Comparison of ENCODE assay signal across 8 cellular contexts in genomic region chr7:105532709-105533460, GRCh38. TPM values are rescaled to one million over a fixed set of nuclear protein-coding genes. Genes with fewer than 3 reads are reported as not detected.
DNase-seq lines count a peak whose midpoint lies in the region; ATAC-seq and TF ChIP-seq lines count a peak whose summit lies in the region.

No MANE protein-coding gene starts in this region.

- H3K4me3 ChIP-seq in PC-3 (ENCODE audit: low read length) (peak overlapping the region; percentile 91), ovary (peak overlapping the region; percentile 63)

- no peak for DNase-seq in Calu3
- DNase-seq in PC-3 = peak; percentile 12
- no peak for DNase-seq in epithelial cell of prostate (ENCODE audit: low read depth, low spot score)
- DNase-seq in ovary = no peak
- DNase-seq in RPMI8226 = no peak
- DNase-seq in NCI-H446 treated with DMSO at 0.1 percent for 48 hours (lab: John Stamatoyannopoulos, UW) = no peak
- DNase-seq in GM19240 (ENCODE audit: insufficient read length, low spot score) = no peak

- H4K20me1 ChIP-seq in PC-3 (ENCODE audit: low read length) = no peaks in the 10 kb centered on the region

- BruUV-seq in Calu3 (replicated peaks; lab: Mats Ljungman, UMichigan) (TSS peak; percentile 70), PC-3 (replicated peaks; lab: Mats Ljungman, UMichigan) (no TSS peak)

- peak overlapping the region; percentile 76 for H3K27ac Mint-ChIP-seq in Calu3 (ENCODE audit: unreplicated experiment)

- H3K4me2 ChIP-seq in PC-3 (ENCODE audit: low read length) = peak overlapping the region; percentile 86

- H3K36me3 Mint-ChIP-seq in Calu3 (ENCODE audit: insufficient read depth, unreplicated experiment) = peaks cover 19% of the 10 kb centered on the region

- no peak for TF ChIP-seq POLR2A in ovary (IDR thresholded peaks at IDR 0.05)

- 24 to 32% (median 31%) methylated on average over 12 of the region's 12 CpGs for WGBS in ovary, 3 donors

- TF ChIP-seq CTCF in Calu3 (IDR thresholded peaks at IDR 0.05; ENCODE audit: unreplicated experiment) = no peak
- TF ChIP-seq CTCF in PC-3 (conservative IDR thresholded peaks at IDR 0.05; ENCODE audit: low read depth, low read length) = no peak
- TF ChIP-seq CTCF in ovary (IDR thresholded peaks at IDR 0.05) = no peak

- no peaks in the 10 kb centered on the region for H3K27me3 Mint-ChIP-seq in Calu3 (ENCODE audit: unreplicated experiment)

- no peak for ATAC-seq in PC-3
- ATAC-seq in HG03159 (IDR thresholded peaks at IDR 0.05; ENCODE audit: unreplicated experiment) = no peak

- peaks cover 35% of the 10 kb centered on the region for H3K79me2 ChIP-seq in PC-3 (ENCODE audit: low read length)

- peak overlapping the region; percentile 99 for H2AFZ ChIP-seq in PC-3 (ENCODE audit: low read length)

- CTCF ChIA-PET in Calu3 (lab: Charles Lee) = interaction anchor here (0.5 to 1.8 kb wide), 2 partner anchors 56 to 286 kb away, joined by 3 to 7 read pairs; no protein-coding TSS in a partner anchor
- CTCF ChIA-PET in PC-3 (lab: Charles Lee) = no interaction called here

- no peaks in the 10 kb centered on the region for H3K9me3 Mint-ChIP-seq in Calu3 (ENCODE audit: low read depth, unreplicated experiment)

- H3F3A ChIP-seq in PC-3 (ENCODE audit: low read length, unreplicated experiment) = no peaks in the 10 kb centered on the region

- H3K9me2 ChIP-seq in PC-3 (replicated peaks; ENCODE audit: low read length) = no peaks in the 10 kb centered on the region

- H3K9me3 ChIP-seq in PC-3 (ENCODE audit: low read length) (no peaks in the 10 kb centered on the region), ovary (no peaks in the 10 kb centered on the region)

- H3K27ac ChIP-seq in PC-3 (ENCODE audit: low read length) = no peak overlapping the region
- H3K27ac ChIP-seq in epithelial cell of prostate = peak overlapping the region; percentile 60
- H3K27ac ChIP-seq in ovary = peak overlapping the region in 1 of 2 donors; percentile 54

- peaks cover 20% of the 10 kb centered on the region for H3K4me1 Mint-ChIP-seq in Calu3 (ENCODE audit: low read depth, unreplicated experiment)

- POLR2A ChIA-PET in PC-3 (lab: Charles Lee; ENCODE audit: unreplicated experiment) = no interaction called here

- H3K27me3 ChIP-seq in PC-3 (ENCODE audit: low read length) (no peaks in the 10 kb centered on the region), ovary (no peaks in the 10 kb centered on the region)

- intact Hi-C loops in Calu3 (cut with micrococcal nuclease; ENCODE audit: unreplicated experiment) = loop anchor here (5.0 to 10.0 kb wide), 2 partner anchors 54 to 738 kb away; no protein-coding TSS in a partner anchor
- intact Hi-C loops in PC-3 (cut with micrococcal nuclease) = loop anchor here (1.0 to 5.0 kb wide), 4 partner anchors 11 to 644 kb away; partner anchors contain the start of gene PUS7
- intact Hi-C loops in ovary (cut with DNase I) = no loop called here

- H3K4me3 Mint-ChIP-seq in Calu3 (ENCODE audit: low read depth, unreplicated experiment) = peak overlapping the region; percentile 82

- H3K4me1 ChIP-seq in PC-3 (ENCODE audit: insufficient read depth, low read length) (peaks cover 18% of the 10 kb centered on the region), ovary (ENCODE audit: insufficient read depth) (peaks cover 2% of the 10 kb centered on the region)

- H3K36me3 ChIP-seq in PC-3 (ENCODE audit: low read depth, low read length) = peaks cover 9% of the 10 kb centered on the region
- no peaks in the 10 kb centered on the region for H3K36me3 ChIP-seq in ovary

- peak overlapping the region; percentile 93 for H3K9ac ChIP-seq in PC-3 (ENCODE audit: low read length)

- no peak for TF ChIP-seq EP300 in ovary (IDR thresholded peaks at IDR 0.05)

RNA-seq across cellular contexts. Expression of gene RINT1, which starts 0.9 kb away (rescaled TPM):
- total RNA-seq in Calu3 (2022) = 17.1 and 18.6 TPM in 2 replicates
- total RNA-seq in PC-3 (2014; rRNA removed) = 20.8 TPM in 2 replicates
- total RNA-seq in ovary = 10 to 100 TPM in 6 of 7 donors, 1 to 10 TPM in 1; 9.7 to 20.2 (median 13.6) TPM
- 10 to 100 TPM; 10.2 to 11.4 TPM for polyA plus RNA-seq in ovary

RNA-seq across cellular contexts. Expression of gene PUS7, which starts 10.8 kb away (rescaled TPM):
- total RNA-seq in Calu3 (2022) (28.4 and 29.1 TPM in 2 replicates), PC-3 (2014; rRNA removed) (22.0 and 37.2 TPM in 2 replicates), ovary (10 to 100 TPM in 5 of 7 donors, 1 to 10 TPM in 2; 6.6 to 19.6 (median 13.6) TPM)
- 1 to 10 TPM; 4.0 to 9.0 TPM for polyA plus RNA-seq in ovary

RNA-seq across cellular contexts. Expression of gene EFCAB10, which starts 48.4 kb away (rescaled TPM):
- total RNA-seq in Calu3 (2022) (not detected in 2 replicates), PC-3 (2014; rRNA removed) (0.18 TPM in 1 of 2 replicates, not detected in the other), ovary (10 to 100 TPM in 1 of 7 donors, 1 to 10 TPM in 1, under 1 TPM in 2, not detected in 3; 0.69 to 11.8 (median 0.97) TPM)
- polyA plus RNA-seq in ovary = under 1 TPM; 0.22 to 0.30 TPM

Comparison
In these comparisons a context has a peak if more than half of its experiments do, and no peak if none do; other contexts are left out.
1. intact Hi-C loops: an anchor here in Calu3 (5.0 to 10.0 kb wide) and PC-3 (1.0 to 5.0 kb wide); none called in ovary.